ENCODE assay signal across 1 cellular context in genomic region chr9:133533878-133534277, GRCh38.
A peak's percentile ranks its signal among the peaks of the same experiment; 100 is the strongest.
TF ChIP-seq lines count a peak whose summit lies in the region.

No MANE protein-coding gene starts in this region.

TF ChIP-seq in SK-N-SH, 30 proteins besides CTCF, POLR2A, EP300 and RAD21 (continued from another document):
- TF ChIP-seq, protein P1, sequence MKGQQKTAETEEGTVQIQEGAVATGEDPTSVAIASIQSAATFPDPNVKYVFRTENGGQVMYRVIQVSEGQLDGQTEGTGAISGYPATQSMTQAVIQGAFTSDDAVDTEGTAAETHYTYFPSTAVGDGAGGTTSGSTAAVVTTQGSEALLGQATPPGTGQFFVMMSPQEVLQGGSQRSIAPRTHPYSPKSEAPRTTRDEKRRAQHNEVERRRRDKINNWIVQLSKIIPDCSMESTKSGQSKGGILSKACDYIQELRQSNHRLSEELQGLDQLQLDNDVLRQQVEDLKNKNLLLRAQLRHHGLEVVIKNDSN (IDR thresholded peaks at IDR 0.05; ENCODE audit: borderline replicate concordance, low read depth) = no peak
- TF ChIP-seq CHD2 (IDR thresholded peaks at IDR 0.05; ENCODE audit: low read length, partially characterized antibody) = peak; percentile 49
- TF ChIP-seq, protein P2, sequence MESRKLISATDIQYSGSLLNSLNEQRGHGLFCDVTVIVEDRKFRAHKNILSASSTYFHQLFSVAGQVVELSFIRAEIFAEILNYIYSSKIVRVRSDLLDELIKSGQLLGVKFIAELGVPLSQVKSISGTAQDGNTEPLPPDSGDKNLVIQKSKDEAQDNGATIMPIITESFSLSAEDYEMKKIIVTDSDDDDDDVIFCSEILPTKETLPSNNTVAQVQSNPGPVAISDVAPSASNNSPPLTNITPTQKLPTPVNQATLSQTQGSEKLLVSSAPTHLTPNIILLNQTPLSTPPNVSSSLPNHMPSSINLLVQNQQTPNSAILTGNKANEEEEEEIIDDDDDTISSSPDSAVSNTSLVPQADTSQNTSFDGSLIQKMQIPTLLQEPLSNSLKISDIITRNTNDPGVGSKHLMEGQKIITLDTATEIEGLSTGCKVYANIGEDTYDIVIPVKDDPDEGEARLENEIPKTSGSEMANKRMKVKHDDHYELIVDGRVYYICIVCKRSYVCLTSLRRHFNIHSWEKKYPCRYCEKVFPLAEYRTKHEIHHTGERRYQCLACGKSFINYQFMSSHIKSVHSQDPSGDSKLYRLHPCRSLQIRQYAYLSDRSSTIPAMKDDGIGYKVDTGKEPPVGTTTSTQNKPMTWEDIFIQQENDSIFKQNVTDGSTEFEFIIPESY (IDR thresholded peaks at IDR 0.05; ENCODE audit: borderline replicate concordance, low read depth) = no peak
- no peak for TF ChIP-seq SMC3 (IDR thresholded peaks at IDR 0.05; ENCODE audit: low read depth, low read length)
- TF ChIP-seq FOXJ3 (CRISPR knock-in tag; IDR thresholded peaks at IDR 0.05) = peak; percentile 53; the same call in 1 of the 2 replicates
- no peak for TF ChIP-seq PBX3 (IDR thresholded peaks at IDR 0.05)
- TF ChIP-seq SIN3A (IDR thresholded peaks at IDR 0.05; ENCODE audit: borderline replicate concordance, low read depth, low read length) = no peak
- no peak for TF ChIP-seq JUND (IDR thresholded peaks at IDR 0.05)
- no peak for TF ChIP-seq YY1 (IDR thresholded peaks at IDR 0.05; ENCODE audit: low read depth)
- no peak for TF ChIP-seq ELF1 (IDR thresholded peaks at IDR 0.05)
